In genomic region chr3:364287-364686, GRCh38 we compare ENCODE assay signal across 26 cellular contexts.
DNase-seq lines count a peak whose midpoint lies in the region; ATAC-seq, FAIRE-seq and TF ChIP-seq lines count a peak whose summit lies in the region.
"Had no signal": no experiment of that assay in that cellular context is flagged by ENCODE, and none has a peak within 500 bp of the region (broad histone marks: within the 10 kb centered on the region; RNA-seq: fewer than 3 reads in every experiment).

No MANE protein-coding gene starts in this region.

- H3K36me3 Mint-ChIP-seq in activated T-cell treated with anti-CD3 and anti-CD28 coated beads, Interleukin-2, amount 50 U/mL, for 4 hours (ENCODE audit: insufficient read depth) = no peaks in the 10 kb centered on the region
- H3K36me3 Mint-ChIP-seq: CD8-positive, alpha-beta T cell had no signal

- intact Hi-C loops in HepG2 (cut with micrococcal nuclease; ENCODE audit: unreplicated experiment) = no loop called here
- intact Hi-C loops in right lobe of liver (cut with DNase I) = no loop called here

- peaks cover 7% of the 10 kb centered on the region for H3K36me3 ChIP-seq in OCI-LY3 (replicated peaks; ENCODE audit: low read depth, low read length)
- no peaks in the 10 kb centered on the region for H3K36me3 ChIP-seq in HepG2 (replicated peaks in 1 of 2; ENCODE audit: control insufficient read depth in 1 of 2, insufficient read depth in 2 of 2, low read length in 2 of 2)
- no peaks in the 10 kb centered on the region for H3K36me3 ChIP-seq in right lobe of liver
- H3K36me3 ChIP-seq: BLaER1 treated with 17β-estradiol and CSF1 and Interleukin-3, amounts not matched to agents 10 nM and 100 nM had no signal

- TF ChIP-seq EP300 in HepG2 (IDR thresholded peaks at IDR 0.05; ENCODE audit: low read depth in 2 of 2, low read length in 2 of 2) = no peak
- no peak for TF ChIP-seq EP300 in HepG2 (CRISPR knock-in tag; IDR thresholded peaks at IDR 0.05; ENCODE audit: borderline replicate concordance)

- CTCF ChIA-PET in HepG2 (lab: Yijun Ruan, JAX; ENCODE audit: low intra/inter-chr PET ratio, low total read pairs) = no interaction called here

- H3K4me1 Mint-ChIP-seq in activated T-cell treated with anti-CD3 and anti-CD28 coated beads, Interleukin-2, amount 50 U/mL, for 4 hours (ENCODE audit: low read depth) = no peaks in the 10 kb centered on the region

- TF ChIP-seq RAD21 in HepG2 (CRISPR knock-in tag; IDR thresholded peaks at IDR 0.05) = no peak

- H2AFZ ChIP-seq in OCI-LY3 (ENCODE audit: low read depth, low read length) (no peak overlapping the region), HepG2 (ENCODE audit: low read length) (no peak overlapping the region)

- POLR2A ChIA-PET in HepG2 (lab: Yijun Ruan, JAX) = no interaction called here

- H3K4me3 Mint-ChIP-seq in activated T-cell treated with anti-CD3 and anti-CD28 coated beads, Interleukin-2, amount 50 U/mL, for 4 hours = no peak overlapping the region
- H3K4me3 Mint-ChIP-seq: B cell; CD4-positive, alpha-beta T cell; CD8-positive, alpha-beta T cell had no signal

- in situ Hi-C loops in HepG2 (cut with HindIII; ENCODE audit: extremely low pct_ligation_motif_present, low pct_unique_long_range_greater_than_20kb) = no loop called here

- H3K4me2 ChIP-seq in OCI-LY3 (ENCODE audit: low read length) = peak overlapping the region; percentile 55
- H3K4me2 ChIP-seq in HepG2 (ENCODE audit: low read depth, low read length) = no peak overlapping the region
- H3K4me2 ChIP-seq: BLaER1 treated with 17β-estradiol and CSF1 and Interleukin-3, amounts not matched to agents 10 nM and 100 nM had no signal

- no peak for DNase-seq in HepG2 (ENCODE audit: low spot score)
- no peak for DNase-seq in right lobe of liver
- peak; percentile 28 for DNase-seq in renal cortical epithelial cell (ENCODE audit: low read depth)
- DNase-seq in COLO668 (lab: John Stamatoyannopoulos, UW; ENCODE audit: unreplicated experiment) = no peak
- DNase-seq in activated T-cell treated with anti-CD3 and anti-CD28 coated beads, Interleukin-2, amount 50 U/mL, for 4 hours = no peak
- DNase-seq in NCI-H187 (lab: John Stamatoyannopoulos, UW) = no peak
- DNase-seq: 8988T; ACHN; CD4-positive, alpha-beta T cell; CD8-positive, alpha-beta T cell; COR-L47; DMS 273 treated with DMSO at 0.1 percent for 48 hours; DMS153; DMS53; DMS79; DND-41; EL; GDM1 had no signal

- H3K4me1 ChIP-seq in OCI-LY3 (ENCODE audit: low read length) = peaks cover 65% of the 10 kb centered on the region
- no peaks in the 10 kb centered on the region for H3K4me1 ChIP-seq in HepG2 (ENCODE audit: insufficient read depth, low read length)
- H3K4me1 ChIP-seq in right lobe of liver = no peaks in the 10 kb centered on the region

- TF ChIP-seq CTCF in OCI-LY3 (IDR thresholded peaks at IDR 0.05; ENCODE audit: low read depth, low read length) (no peak), HepG2 (CRISPR knock-in tag; IDR thresholded peaks at IDR 0.05) (no peak), right lobe of liver (IDR thresholded peaks at IDR 0.05) (no peak)

- 19% methylated on average over 4 of the region's 4 CpGs for WGBS in HepG2 (ENCODE audit: low lambda C conversion rate)
- 52% methylated on average over 4 of the region's 4 CpGs for WGBS in right lobe of liver (ENCODE audit: insufficient coverage, low coverage, low lambda C conversion rate, missing lambda C conversion rate)

- H4K20me1 ChIP-seq in OCI-LY3 (ENCODE audit: insufficient read depth, low read length) (no peaks in the 10 kb centered on the region), HepG2 (ENCODE audit: insufficient read depth, low read length) (no peaks in the 10 kb centered on the region)
- H4K20me1 ChIP-seq: BLaER1 treated with 17β-estradiol and CSF1 and Interleukin-3, amounts not matched to agents 10 nM and 100 nM had no signal

- H3K4me3 ChIP-seq in OCI-LY3 (ENCODE audit: low read length) (no peak overlapping the region), HepG2 (replicated peaks in 1 of 3; ENCODE audit: insufficient read depth in 1 of 3, low read depth in 2 of 3, low read length in 3 of 3) (no peak overlapping the region), right lobe of liver (no peak overlapping the region)
- H3K4me3 ChIP-seq: BLaER1 treated with 17β-estradiol and CSF1 and Interleukin-3, amounts not matched to agents 10 nM and 100 nM; GM12878 had no signal

- no peak for FAIRE-seq in HepG2 (lab: Jason Lieb, UNC)
- FAIRE-seq: A204.1, GM12878, GM12892 had no signal

- H3K9me3 Mint-ChIP-seq in activated T-cell treated with anti-CD3 and anti-CD28 coated beads, Interleukin-2, amount 50 U/mL, for 4 hours = peaks cover 6% of the 10 kb centered on the region

- peak overlapping the region; percentile 89 for H3K27ac ChIP-seq in OCI-LY3 (ENCODE audit: low read length)
- H3K27ac ChIP-seq in HepG2 (ENCODE audit: extremely low read length, insufficient read depth, low read length) = no peak overlapping the region
- H3K27ac ChIP-seq in right lobe of liver = no peak overlapping the region
- H3K27ac ChIP-seq: BLaER1 treated with 17β-estradiol and CSF1 and Interleukin-3, amounts not matched to agents 10 nM and 100 nM; C4-2B had no signal

- H3K9ac ChIP-seq in OCI-LY3 (ENCODE audit: low read length) (peak overlapping the region; percentile 59), HepG2 (ENCODE audit: insufficient read depth, low read depth, low read length) (no peak overlapping the region)
- H3K9ac ChIP-seq: BLaER1 treated with 17β-estradiol and CSF1 and Interleukin-3, amounts not matched to agents 10 nM and 100 nM had no signal

- H3K9me3 ChIP-seq in OCI-LY3 (ENCODE audit: insufficient read depth, low read length) (no peaks in the 10 kb centered on the region; the same call in 1 of the 2 replicates), HepG2 (ENCODE audit: low read length) (no peaks in the 10 kb centered on the region), right lobe of liver (no peaks in the 10 kb centered on the region)

- no TSS peak for BruUV-seq in HepG2 (replicated peaks; lab: Mats Ljungman, UMichigan)

- TF ChIP-seq POLR2A in HepG2 (IDR thresholded peaks at IDR 0.05; ENCODE audit: insufficient read depth in 1 of 2, low read depth in 2 of 2, low read length in 2 of 2) (no peak), right lobe of liver (IDR thresholded peaks at IDR 0.05) (no peak)

- H3K79me2 ChIP-seq in OCI-LY3 (ENCODE audit: low read length) (no peaks in the 10 kb centered on the region), HepG2 (ENCODE audit: insufficient read depth, low read length) (no peaks in the 10 kb centered on the region)

- no peaks in the 10 kb centered on the region for H3K27me3 ChIP-seq in OCI-LY3 (ENCODE audit: low read depth, low read length)
- no peaks in the 10 kb centered on the region for H3K27me3 ChIP-seq in HepG2 (ENCODE audit: control insufficient read depth in 1 of 2, insufficient read depth in 2 of 2, low read length in 2 of 2)
- H3K27me3 ChIP-seq in right lobe of liver = no peaks in the 10 kb centered on the region
- H3K27me3 ChIP-seq: BLaER1 treated with 17β-estradiol and CSF1 and Interleukin-3, amounts not matched to agents 10 nM and 100 nM had no signal

- no peaks in the 10 kb centered on the region for H3K27me3 Mint-ChIP-seq in activated T-cell treated with anti-CD3 and anti-CD28 coated beads, Interleukin-2, amount 50 U/mL, for 4 hours (ENCODE audit: low read depth)
- H3K27me3 Mint-ChIP-seq: B cell; CD4-positive, alpha-beta T cell had no signal

- no peak for ATAC-seq in HepG2
- peak; percentile 22 to 63 (median 43) for ATAC-seq in right lobe of liver
- ATAC-seq in activated T-cell treated with anti-CD3 and anti-CD28 coated beads, Interleukin-2, amount 50 U/mL, for 4 hours = no peak
- ATAC-seq in GM18870 (IDR thresholded peaks at IDR 0.05; ENCODE audit: unreplicated experiment) = no peak
- ATAC-seq: CD8-positive, alpha-beta T cell had no signal

TF ChIP-seq in HepG2, 621 proteins besides CTCF, POLR2A, EP300 and RAD21:
- TF ChIP-seq ZNF232 (CRISPR knock-in tag; IDR thresholded peaks at IDR 0.05; ENCODE audit: borderline replicate concordance) (no peak), CEBPB (IDR thresholded peaks at IDR 0.05; ENCODE audit: borderline replicate concordance, low read depth, low read length) (0 out of 2 replicates have a peak, but pooled peaks have one; percentile 16)
TF ChIP-seq in HepG2: peak in this region for 1.

Comparison
In these comparisons a context has a peak if more than half of its experiments do, and no peak if none do; other contexts are left out.
1. ATAC-seq: peak in right lobe of liver (4 of 4); none in HepG2 (single experiment), activated T-cell treated with anti-CD3 and anti-CD28 coated beads, Interleukin-2, amount 50 U/mL, for 4 hours (0 of 2) and GM18870 (single experiment).